1 cellular context compared by ENCODE assay signal in genomic region chr11:64224891-64225607, GRCh38.
TF ChIP-seq lines count a peak whose summit lies in the region.

No MANE protein-coding gene starts in this region.

TF ChIP-seq in GM23338, 12 proteins besides CTCF, POLR2A, EP300 and RAD21 (continued from another document):
- TF ChIP-seq REST (IDR thresholded peaks at IDR 0.05; ENCODE audit: unreplicated experiment) = no peak
- no peak for TF ChIP-seq NANOG (IDR thresholded peaks at IDR 0.05; ENCODE audit: borderline replicate concordance)
- no peak for TF ChIP-seq ETS1 (IDR thresholded peaks at IDR 0.05)
- TF ChIP-seq CREB1 (CRISPR knock-in tag; IDR thresholded peaks at IDR 0.05; ENCODE audit: low read depth) = no peak
- no peak for TF ChIP-seq STAT1 (IDR thresholded peaks at IDR 0.05; ENCODE audit: unreplicated experiment)
- no peak for TF ChIP-seq EZH2phosphoT487 (IDR thresholded peaks at IDR 0.05; ENCODE audit: unreplicated experiment)
- TF ChIP-seq EZH2 (IDR thresholded peaks at IDR 0.05; ENCODE audit: low read depth, unreplicated experiment) = no peak
